Comparison of ENCODE assay signal across 8 cellular contexts in the genomic region with DNA sequence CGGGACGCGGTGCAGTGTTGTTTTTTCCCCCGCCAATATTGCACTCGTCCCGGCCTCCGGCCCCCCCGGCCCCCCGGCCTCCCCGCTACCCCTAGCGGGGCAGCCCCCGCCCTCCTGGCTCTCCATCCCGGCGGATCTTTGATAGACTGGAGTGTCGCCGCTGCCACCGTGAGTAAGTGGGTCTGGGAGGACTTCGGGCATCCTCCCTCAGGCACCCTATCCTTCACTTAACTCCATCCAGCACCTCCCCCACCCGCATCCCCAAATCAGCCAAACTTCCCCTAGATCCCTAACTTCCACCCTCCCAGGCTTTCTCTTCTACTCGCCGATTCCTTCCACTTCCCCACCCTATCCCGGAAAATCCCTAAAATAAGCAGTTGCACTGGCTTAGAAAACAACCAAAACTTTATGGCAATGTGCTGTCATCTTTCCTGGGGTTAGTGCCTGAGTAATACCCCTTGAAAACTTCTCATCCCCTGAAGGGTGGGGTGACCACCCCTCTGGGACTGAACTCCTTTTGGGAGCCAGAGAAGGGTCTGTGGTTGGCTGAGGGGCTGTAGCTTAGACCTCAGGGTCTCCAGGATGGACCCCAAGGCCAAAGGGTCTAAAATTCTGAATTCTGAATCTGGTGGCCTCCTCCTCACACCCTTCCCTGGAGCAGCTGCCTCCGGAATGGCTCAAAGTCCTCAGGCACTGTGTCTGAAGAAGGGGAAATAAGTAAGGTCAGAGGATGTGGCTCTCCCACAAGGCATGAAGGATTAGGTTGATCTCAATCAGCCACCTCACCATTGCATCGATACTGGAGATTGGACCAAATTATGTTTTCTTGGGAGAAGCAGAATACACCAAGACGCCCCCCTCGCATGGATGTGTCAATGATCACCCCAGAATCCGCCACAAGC. TPM values are rescaled to one million over a fixed set of nuclear protein-coding genes. Genes with fewer than 3 reads are reported as not detected.
DNase-seq lines count a peak whose midpoint lies in the region; ATAC-seq, FAIRE-seq and TF ChIP-seq lines count a peak whose summit lies in the region.

No MANE protein-coding gene starts in this region.

- peak in 1 of 2 donors; percentile 11 for DNase-seq in cardiac muscle cell (ENCODE audit: low read depth in 1 of 2, low spot score in 1 of 2)
- DNase-seq in Right ventricle myocardium inferior (ENCODE audit: missing footprints), result no peak
- DNase-seq in astrocyte (ENCODE audit: low read depth), result no peak
- DNase-seq in HepG2 (ENCODE audit: low spot score), result no peak
- no peak for DNase-seq in vagina (ENCODE audit: extremely low spot score in 2 of 2)
- no peak for DNase-seq in substantia nigra (lab: John Stamatoyannopoulos, UW)

- CTCF ChIA-PET in HepG2 (lab: Yijun Ruan, JAX; ENCODE audit: low intra/inter-chr PET ratio, low total read pairs), result no interaction called here

- no peak for TF ChIP-seq POLR2A in HepG2 (IDR thresholded peaks at IDR 0.05; ENCODE audit: insufficient read depth in 1 of 2, low read depth in 2 of 2, low read length in 2 of 2)
- TF ChIP-seq POLR2A in vagina (IDR thresholded peaks at IDR 0.05), result no peak

- peaks cover 15% of the 10 kb centered on the region for H4K20me1 ChIP-seq in astrocyte (ENCODE audit: insufficient read depth, low read length)
- H4K20me1 ChIP-seq in HepG2 (ENCODE audit: insufficient read depth, low read length), result no peaks in the 10 kb centered on the region

- TF ChIP-seq CTCF in cardiac muscle cell (IDR thresholded peaks at IDR 0.05; ENCODE audit: low read depth, low read length) (no peak), astrocyte (IDR thresholded peaks at IDR 0.05; ENCODE audit: insufficient read depth, low read depth, low read length) (no peak), HepG2 (CRISPR knock-in tag; IDR thresholded peaks at IDR 0.05) (no peak), vagina (IDR thresholded peaks at IDR 0.05) (no peak)

- no peak for FAIRE-seq in astrocyte (lab: Jason Lieb, UNC)
- FAIRE-seq in HepG2 (lab: Jason Lieb, UNC), result no peak

- no peaks in the 10 kb centered on the region for H3K27me3 Mint-ChIP-seq in astrocyte (ENCODE audit: low read depth, unreplicated experiment)

- H3K36me3 ChIP-seq in cardiac muscle cell (no peaks in the 10 kb centered on the region), astrocyte (ENCODE audit: insufficient read depth, low read length) (peaks cover 5% of the 10 kb centered on the region), HepG2 (replicated peaks in 1 of 2; ENCODE audit: control insufficient read depth in 1 of 2, insufficient read depth in 2 of 2, low read length in 2 of 2) (no peaks in the 10 kb centered on the region), vagina (peaks cover 0 to 4% of the 10 kb centered on the region in 2 donors)

- intact Hi-C loops in Right ventricle myocardium inferior (cut with DNase I) (no loop called here), HepG2 (cut with micrococcal nuclease; ENCODE audit: unreplicated experiment) (no loop called here), vagina (cut with DNase I) (no loop called here)

- H3K4me1 Mint-ChIP-seq in astrocyte (ENCODE audit: low read depth, unreplicated experiment), result peaks cover 20% of the 10 kb centered on the region

- peak overlapping the region; percentile 87 for H3K4me3 Mint-ChIP-seq in astrocyte (ENCODE audit: unreplicated experiment)

- peaks cover 11% of the 10 kb centered on the region for H3K4me1 ChIP-seq in cardiac muscle cell (ENCODE audit: low read depth)
- peaks cover 30% of the 10 kb centered on the region for H3K4me1 ChIP-seq in astrocyte (ENCODE audit: insufficient read depth, low read length)
- H3K4me1 ChIP-seq in HepG2 (ENCODE audit: insufficient read depth, low read length), result peaks cover 27% of the 10 kb centered on the region
- peaks cover 39% of the 10 kb centered on the region for H3K4me1 ChIP-seq in vagina

- H2AFZ ChIP-seq in astrocyte (ENCODE audit: low read depth, low read length), result no peak overlapping the region
- no peak overlapping the region for H2AFZ ChIP-seq in HepG2 (ENCODE audit: low read length)

- BruUV-seq in HepG2 (replicated peaks; lab: Mats Ljungman, UMichigan), result no TSS peak

- H3K79me2 ChIP-seq in astrocyte (ENCODE audit: insufficient read depth, low read length) (peaks cover 18% of the 10 kb centered on the region), HepG2 (ENCODE audit: insufficient read depth, low read length) (no peaks in the 10 kb centered on the region)

- H3K4me2 ChIP-seq in astrocyte (ENCODE audit: low read length) (peak overlapping the region; percentile 94), HepG2 (ENCODE audit: low read depth, low read length) (peak overlapping the region; percentile 98)

- peak overlapping the region; percentile 44 for H3K4me3 ChIP-seq in cardiac muscle cell
- H3K4me3 ChIP-seq in astrocyte (ENCODE audit: insufficient read depth, low read depth, low read length), result peak overlapping the region; percentile 68
- peak overlapping the region in 2 of 3 experiments; percentile 51 to 72; a peak in 3 of 6 replicates for H3K4me3 ChIP-seq in HepG2 (replicated peaks in 1 of 3; ENCODE audit: insufficient read depth in 1 of 3, low read depth in 2 of 3, low read length in 3 of 3)
- H3K4me3 ChIP-seq in vagina, result peak overlapping the region; percentile 52 to 58

- peaks cover 2% of the 10 kb centered on the region for H3K9me3 Mint-ChIP-seq in astrocyte (ENCODE audit: unreplicated experiment)

- H3K9ac ChIP-seq in astrocyte (ENCODE audit: low read length), result peak overlapping the region; percentile 85
- no peak overlapping the region for H3K9ac ChIP-seq in HepG2 (ENCODE audit: insufficient read depth, low read depth, low read length)

- peaks cover 20% of the 10 kb centered on the region for H3K36me3 Mint-ChIP-seq in astrocyte (ENCODE audit: low read depth, unreplicated experiment)

- WGBS in HepG2 (ENCODE audit: low lambda C conversion rate), result 69% methylated on average over 9 of the region's 27 CpGs

- H3K9me3 ChIP-seq in cardiac muscle cell (ENCODE audit: low read depth), result no peaks in the 10 kb centered on the region
- no peaks in the 10 kb centered on the region for H3K9me3 ChIP-seq in astrocyte (ENCODE audit: insufficient read depth, low read depth, low read length)
- H3K9me3 ChIP-seq in HepG2 (ENCODE audit: low read length), result no peaks in the 10 kb centered on the region
- H3K9me3 ChIP-seq in vagina, result no peaks in the 10 kb centered on the region

- ATAC-seq in Right ventricle myocardium inferior, result no peak
- ATAC-seq in HepG2, result no peak
- ATAC-seq in HG02970 (IDR thresholded peaks at IDR 0.05; ENCODE audit: low FRiP score, unreplicated experiment), result no peak
- ATAC-seq in GM19452 (IDR thresholded peaks at IDR 0.05; ENCODE audit: unreplicated experiment), result no peak

- in situ Hi-C loops in HepG2 (cut with HindIII; ENCODE audit: extremely low pct_ligation_motif_present, low pct_unique_long_range_greater_than_20kb), result no loop called here

- H3K27me3 ChIP-seq in cardiac muscle cell (no peaks in the 10 kb centered on the region), astrocyte (ENCODE audit: insufficient read depth, low read length) (no peaks in the 10 kb centered on the region), HepG2 (ENCODE audit: control insufficient read depth in 1 of 2, insufficient read depth in 2 of 2, low read length in 2 of 2) (peaks cover 0 to 45% of the 10 kb centered on the region in 2 experiments; a peak in 4 of 5 replicates), vagina (no peaks in the 10 kb centered on the region)

- H3K27ac Mint-ChIP-seq in astrocyte (ENCODE audit: unreplicated experiment), result peak overlapping the region; percentile 75

- H3K27ac ChIP-seq in cardiac muscle cell (peak overlapping the region; percentile 53), astrocyte (ENCODE audit: low read depth, low read length) (peak overlapping the region; percentile 80), HepG2 (ENCODE audit: extremely low read length, insufficient read depth, low read length) (no peak overlapping the region), vagina (peak overlapping the region; percentile 85), substantia nigra (ENCODE audit: low read depth, low read length, poor library complexity, severe bottlenecking) (no peak overlapping the region)

- TF ChIP-seq EP300 in HepG2 (IDR thresholded peaks at IDR 0.05; ENCODE audit: low read depth in 2 of 2, low read length in 2 of 2) (no peak), HepG2 (CRISPR knock-in tag; IDR thresholded peaks at IDR 0.05; ENCODE audit: borderline replicate concordance) (no peak)

- POLR2A ChIA-PET in HepG2 (lab: Yijun Ruan, JAX), result no interaction called here

- no peak for TF ChIP-seq RAD21 in HepG2 (CRISPR knock-in tag; IDR thresholded peaks at IDR 0.05)

RNA-seq across cellular contexts. Expression of a gene that starts 12.2 kb away (rescaled TPM):
- 10.8 and 14.2 TPM in 2 replicates for total RNA-seq in cardiac muscle cell
- polyA plus RNA-seq in cardiac muscle cell, result 9.4 and 15.1 TPM in 2 replicates
- total RNA-seq in Right ventricle myocardium inferior, result 5.7 TPM
- total RNA-seq in astrocyte, result 153 and 162 TPM in 2 replicates
- 0.39 and 0.86 TPM in 2 replicates for total RNA-seq in HepG2 (2016; rRNA removed; fragmentation: Illumina TruSeq; extraction: Trizol)
- total RNA-seq in HepG2 (2016; cell fraction: cytosol; rRNA removed; fragmentation: Illumina TruSeq; extraction: Trizol; ENCODE audit: low read depth), result 0.30 TPM in 1 of 2 replicates, not detected in the other
- 0.77 and 0.95 TPM in 2 replicates for total RNA-seq in HepG2 (2016; cell fraction: insoluble cytoplasmic fraction; rRNA removed; fragmentation: Illumina TruSeq; extraction: Trizol)
- total RNA-seq in HepG2 (2016; cell fraction: membrane; rRNA removed; fragmentation: Illumina TruSeq; extraction: Trizol), result 0.22 and 0.45 TPM in 2 replicates
- 0.94 and 1.8 TPM in 2 replicates for total RNA-seq in HepG2 (2016; cell fraction: nucleus; rRNA removed; fragmentation: Illumina TruSeq; extraction: Trizol)
- 3.6 and 4.4 TPM in 2 replicates for polyA plus RNA-seq in HepG2 (2011; rRNA removed)
- polyA plus RNA-seq in HepG2 (2011; cell fraction: cytosol; rRNA removed), result 1.5 and 1.8 TPM in 2 replicates
- polyA plus RNA-seq in HepG2 (2011; cell fraction: nucleus; rRNA removed), result 19.9 and 26.8 TPM in 2 replicates
- 2.1 and 2.4 TPM in 2 replicates for polyA plus RNA-seq in HepG2 (2012)
- 0.14 and 0.26 TPM in 2 replicates for polyA plus RNA-seq in HepG2 (2016; cell fraction: cytosol; fragmentation: Illumina TruSeq; extraction: Trizol; ENCODE audit: low read depth)
- 0.29 and 0.60 TPM in 2 replicates for polyA plus RNA-seq in HepG2 (2016; cell fraction: insoluble cytoplasmic fraction; fragmentation: Illumina TruSeq; extraction: Trizol; ENCODE audit: low read depth)
- polyA plus RNA-seq in HepG2 (2016; cell fraction: membrane; fragmentation: Illumina TruSeq; extraction: Trizol; ENCODE audit: low read depth), result 0.10 and 0.31 TPM in 2 replicates
- polyA plus RNA-seq in HepG2 (2016; cell fraction: nucleus; fragmentation: Illumina TruSeq; extraction: Trizol; ENCODE audit: insufficient read depth, low read depth), result 3.1 and 4.9 TPM in 2 replicates
- polyA minus RNA-seq in HepG2 (2011; rRNA and poly(A)+ RNA removed; ENCODE audit: low replicate concordance), result 2.9 and 6.9 TPM in 2 replicates
- polyA minus RNA-seq in HepG2 (2011; cell fraction: cytosol; rRNA and poly(A)+ RNA removed), result 1.4 and 1.5 TPM in 2 replicates
- polyA minus RNA-seq in HepG2 (2011; cell fraction: nucleus; rRNA and poly(A)+ RNA removed), result 2.7 and 3.4 TPM in 2 replicates
- 27.3 TPM for total RNA-seq in vagina

RNA-seq across cellular contexts. Expression of a gene that starts 13.0 kb away (rescaled TPM):
- 24.7 and 45.0 TPM in 2 replicates for total RNA-seq in cardiac muscle cell
- 31.9 and 50.2 TPM in 2 replicates for polyA plus RNA-seq in cardiac muscle cell
- total RNA-seq in Right ventricle myocardium inferior, result 16.5 TPM
- total RNA-seq in astrocyte, result 39.8 and 41.8 TPM in 2 replicates
- 64.5 and 71.5 TPM in 2 replicates for total RNA-seq in HepG2 (2016; rRNA removed; fragmentation: Illumina TruSeq; extraction: Trizol)
- 20.6 and 22.4 TPM in 2 replicates for total RNA-seq in HepG2 (2016; cell fraction: cytosol; rRNA removed; fragmentation: Illumina TruSeq; extraction: Trizol; ENCODE audit: low read depth)
- total RNA-seq in HepG2 (2016; cell fraction: insoluble cytoplasmic fraction; rRNA removed; fragmentation: Illumina TruSeq; extraction: Trizol), result 65.0 and 76.3 TPM in 2 replicates
- total RNA-seq in HepG2 (2016; cell fraction: membrane; rRNA removed; fragmentation: Illumina TruSeq; extraction: Trizol), result 23.2 and 26.5 TPM in 2 replicates
- 35.2 and 36.8 TPM in 2 replicates for total RNA-seq in HepG2 (2016; cell fraction: nucleus; rRNA removed; fragmentation: Illumina TruSeq; extraction: Trizol)
- polyA plus RNA-seq in HepG2 (2011; rRNA removed), result 72.6 and 85.1 TPM in 2 replicates
- 61.1 and 90.3 TPM in 2 replicates for polyA plus RNA-seq in HepG2 (2011; cell fraction: cytosol; rRNA removed)
- polyA plus RNA-seq in HepG2 (2011; cell fraction: nucleus; rRNA removed), result 55.1 and 59.0 TPM in 2 replicates
- polyA plus RNA-seq in HepG2 (2012), result 37.3 and 38.1 TPM in 2 replicates
- 25.0 and 25.6 TPM in 2 replicates for polyA plus RNA-seq in HepG2 (2016; cell fraction: cytosol; fragmentation: Illumina TruSeq; extraction: Trizol; ENCODE audit: low read depth)
- 73.9 and 74.4 TPM in 2 replicates for polyA plus RNA-seq in HepG2 (2016; cell fraction: insoluble cytoplasmic fraction; fragmentation: Illumina TruSeq; extraction: Trizol; ENCODE audit: low read depth)
- 19.9 and 21.6 TPM in 2 replicates for polyA plus RNA-seq in HepG2 (2016; cell fraction: membrane; fragmentation: Illumina TruSeq; extraction: Trizol; ENCODE audit: low read depth)
- 49.3 and 57.4 TPM in 2 replicates for polyA plus RNA-seq in HepG2 (2016; cell fraction: nucleus; fragmentation: Illumina TruSeq; extraction: Trizol; ENCODE audit: insufficient read depth, low read depth)
- polyA minus RNA-seq in HepG2 (2011; rRNA and poly(A)+ RNA removed; ENCODE audit: low replicate concordance), result 129 and 176 TPM in 2 replicates
- polyA minus RNA-seq in HepG2 (2011; cell fraction: cytosol; rRNA and poly(A)+ RNA removed), result 27.0 and 36.4 TPM in 2 replicates
- 23.9 and 27.6 TPM in 2 replicates for polyA minus RNA-seq in HepG2 (2011; cell fraction: nucleus; rRNA and poly(A)+ RNA removed)
- total RNA-seq in vagina, result 29.5 TPM

RNA-seq across cellular contexts. Expression of a gene that starts 21.8 kb away (rescaled TPM):
- total RNA-seq in cardiac muscle cell (3.6 and 5.4 TPM in 2 replicates), Right ventricle myocardium inferior (0.16 TPM), astrocyte (13.2 and 13.6 TPM in 2 replicates), HepG2 (2016; rRNA removed; fragmentation: Illumina TruSeq; extraction: Trizol) (0.04 and 0.08 TPM in 2 replicates), vagina (2.7 TPM)
- polyA plus RNA-seq in cardiac muscle cell (2.9 and 3.2 TPM in 2 replicates), HepG2 (2011; rRNA removed) (0.09 and 0.12 TPM in 2 replicates)
- total RNA-seq in HepG2 (2016; cell fraction: cytosol; rRNA removed; fragmentation: Illumina TruSeq; extraction: Trizol; ENCODE audit: low read depth), result not detected in 2 replicates
- 0.04 TPM in 1 of 2 replicates, not detected in the other for total RNA-seq in HepG2 (2016; cell fraction: insoluble cytoplasmic fraction; rRNA removed; fragmentation: Illumina TruSeq; extraction: Trizol)
- not detected in 2 replicates for total RNA-seq in HepG2 (2016; cell fraction: membrane; rRNA removed; fragmentation: Illumina TruSeq; extraction: Trizol)
- total RNA-seq in HepG2 (2016; cell fraction: nucleus; rRNA removed; fragmentation: Illumina TruSeq; extraction: Trizol), result not detected in 2 replicates
- 0.04 and 0.11 TPM in 2 replicates for polyA plus RNA-seq in HepG2 (2011; cell fraction: cytosol; rRNA removed)
- polyA plus RNA-seq in HepG2 (2011; cell fraction: nucleus; rRNA removed), result 0.43 and 0.47 TPM in 2 replicates
- 0.15 and 0.25 TPM in 2 replicates for polyA plus RNA-seq in HepG2 (2012)
- 0.02 and 0.05 TPM in 2 replicates for polyA plus RNA-seq in HepG2 (2016; cell fraction: cytosol; fragmentation: Illumina TruSeq; extraction: Trizol; ENCODE audit: low read depth)
- not detected in 2 replicates for polyA plus RNA-seq in HepG2 (2016; cell fraction: insoluble cytoplasmic fraction; fragmentation: Illumina TruSeq; extraction: Trizol; ENCODE audit: low read depth)
- 0.05 and 0.08 TPM in 2 replicates for polyA plus RNA-seq in HepG2 (2016; cell fraction: membrane; fragmentation: Illumina TruSeq; extraction: Trizol; ENCODE audit: low read depth)
- polyA plus RNA-seq in HepG2 (2016; cell fraction: nucleus; fragmentation: Illumina TruSeq; extraction: Trizol; ENCODE audit: insufficient read depth, low read depth), result 0.21 TPM in 1 of 2 replicates, not detected in the other
- 0.12 and 0.19 TPM in 2 replicates for polyA minus RNA-seq in HepG2 (2011; rRNA and poly(A)+ RNA removed; ENCODE audit: low replicate concordance)
- polyA minus RNA-seq in HepG2 (2011; cell fraction: cytosol; rRNA and poly(A)+ RNA removed), result not detected in 2 replicates
- not detected in 2 replicates for polyA minus RNA-seq in HepG2 (2011; cell fraction: nucleus; rRNA and poly(A)+ RNA removed)

RNA-seq across cellular contexts. Expression of a gene that starts 22.3 kb away (rescaled TPM):
- total RNA-seq in cardiac muscle cell (122 and 124 TPM in 2 replicates), Right ventricle myocardium inferior (118 TPM), astrocyte (161 TPM in 2 replicates), HepG2 (2016; rRNA removed; fragmentation: Illumina TruSeq; extraction: Trizol) (48.5 and 79.4 TPM in 2 replicates), vagina (117 TPM)
- polyA plus RNA-seq in cardiac muscle cell (357 and 428 TPM in 2 replicates), HepG2 (2011; rRNA removed) (77.3 and 89.3 TPM in 2 replicates)
- 40.0 and 49.4 TPM in 2 replicates for total RNA-seq in HepG2 (2016; cell fraction: cytosol; rRNA removed; fragmentation: Illumina TruSeq; extraction: Trizol; ENCODE audit: low read depth)
- 40.7 and 78.5 TPM in 2 replicates for total RNA-seq in HepG2 (2016; cell fraction: insoluble cytoplasmic fraction; rRNA removed; fragmentation: Illumina TruSeq; extraction: Trizol)
- 33.6 and 41.0 TPM in 2 replicates for total RNA-seq in HepG2 (2016; cell fraction: membrane; rRNA removed; fragmentation: Illumina TruSeq; extraction: Trizol)
- total RNA-seq in HepG2 (2016; cell fraction: nucleus; rRNA removed; fragmentation: Illumina TruSeq; extraction: Trizol), result 50.0 and 52.6 TPM in 2 replicates
- 125 and 155 TPM in 2 replicates for polyA plus RNA-seq in HepG2 (2011; cell fraction: cytosol; rRNA removed)
- polyA plus RNA-seq in HepG2 (2011; cell fraction: nucleus; rRNA removed), result 119 and 133 TPM in 2 replicates
- 73.3 and 73.7 TPM in 2 replicates for polyA plus RNA-seq in HepG2 (2012)
- polyA plus RNA-seq in HepG2 (2016; cell fraction: cytosol; fragmentation: Illumina TruSeq; extraction: Trizol; ENCODE audit: low read depth), result 64.6 and 72.6 TPM in 2 replicates
- polyA plus RNA-seq in HepG2 (2016; cell fraction: insoluble cytoplasmic fraction; fragmentation: Illumina TruSeq; extraction: Trizol; ENCODE audit: low read depth), result 47.5 and 61.4 TPM in 2 replicates
- 49.4 and 56.2 TPM in 2 replicates for polyA plus RNA-seq in HepG2 (2016; cell fraction: membrane; fragmentation: Illumina TruSeq; extraction: Trizol; ENCODE audit: low read depth)
- 120 and 121 TPM in 2 replicates for polyA plus RNA-seq in HepG2 (2016; cell fraction: nucleus; fragmentation: Illumina TruSeq; extraction: Trizol; ENCODE audit: insufficient read depth, low read depth)
- polyA minus RNA-seq in HepG2 (2011; rRNA and poly(A)+ RNA removed; ENCODE audit: low replicate concordance), result 182 and 884 TPM in 2 replicates
- 27.3 and 38.2 TPM in 2 replicates for polyA minus RNA-seq in HepG2 (2011; cell fraction: cytosol; rRNA and poly(A)+ RNA removed)
- 22.9 and 23.5 TPM in 2 replicates for polyA minus RNA-seq in HepG2 (2011; cell fraction: nucleus; rRNA and poly(A)+ RNA removed)

RNA-seq across cellular contexts. Expression of a gene that starts 55.1 kb away (rescaled TPM):
- total RNA-seq in cardiac muscle cell (102 and 114 TPM in 2 replicates), Right ventricle myocardium inferior (55.7 TPM), astrocyte (31.0 and 36.2 TPM in 2 replicates), HepG2 (2016; rRNA removed; fragmentation: Illumina TruSeq; extraction: Trizol) (14.8 and 23.2 TPM in 2 replicates), vagina (114 TPM)
- polyA plus RNA-seq in cardiac muscle cell (105 and 110 TPM in 2 replicates), HepG2 (2011; rRNA removed) (53.4 and 61.7 TPM in 2 replicates)
- 29.5 and 29.8 TPM in 2 replicates for total RNA-seq in HepG2 (2016; cell fraction: cytosol; rRNA removed; fragmentation: Illumina TruSeq; extraction: Trizol; ENCODE audit: low read depth)
- total RNA-seq in HepG2 (2016; cell fraction: insoluble cytoplasmic fraction; rRNA removed; fragmentation: Illumina TruSeq; extraction: Trizol), result 21.9 and 28.1 TPM in 2 replicates
- total RNA-seq in HepG2 (2016; cell fraction: membrane; rRNA removed; fragmentation: Illumina TruSeq; extraction: Trizol), result 14.3 and 20.6 TPM in 2 replicates
- total RNA-seq in HepG2 (2016; cell fraction: nucleus; rRNA removed; fragmentation: Illumina TruSeq; extraction: Trizol), result 18.3 and 22.2 TPM in 2 replicates
- polyA plus RNA-seq in HepG2 (2011; cell fraction: cytosol; rRNA removed), result 70.1 and 134 TPM in 2 replicates
- 64.8 and 67.2 TPM in 2 replicates for polyA plus RNA-seq in HepG2 (2011; cell fraction: nucleus; rRNA removed)
- 39.2 and 68.2 TPM in 2 replicates for polyA plus RNA-seq in HepG2 (2012)
- 29.6 and 50.5 TPM in 2 replicates for polyA plus RNA-seq in HepG2 (2016; cell fraction: cytosol; fragmentation: Illumina TruSeq; extraction: Trizol; ENCODE audit: low read depth)
- polyA plus RNA-seq in HepG2 (2016; cell fraction: insoluble cytoplasmic fraction; fragmentation: Illumina TruSeq; extraction: Trizol; ENCODE audit: low read depth), result 22.4 and 23.3 TPM in 2 replicates
- 19.9 and 24.8 TPM in 2 replicates for polyA plus RNA-seq in HepG2 (2016; cell fraction: membrane; fragmentation: Illumina TruSeq; extraction: Trizol; ENCODE audit: low read depth)
- 44.3 and 46.0 TPM in 2 replicates for polyA plus RNA-seq in HepG2 (2016; cell fraction: nucleus; fragmentation: Illumina TruSeq; extraction: Trizol; ENCODE audit: insufficient read depth, low read depth)
- polyA minus RNA-seq in HepG2 (2011; rRNA and poly(A)+ RNA removed; ENCODE audit: low replicate concordance), result 23.2 and 26.3 TPM in 2 replicates
- polyA minus RNA-seq in HepG2 (2011; cell fraction: cytosol; rRNA and poly(A)+ RNA removed), result 9.3 and 10.7 TPM in 2 replicates
- 3.2 and 5.7 TPM in 2 replicates for polyA minus RNA-seq in HepG2 (2011; cell fraction: nucleus; rRNA and poly(A)+ RNA removed)

Comparison
In these comparisons a context has a peak if more than half of its experiments do, and no peak if none do; other contexts are left out.
1. H3K27ac ChIP-seq: peak in cardiac muscle cell (single experiment), astrocyte (single experiment) and vagina (single experiment); none in HepG2 (single experiment) and substantia nigra (single experiment).
2. Peak in every context shown above with its lines, with median percentiles within 50 percentile points of each other: H3K4me3 ChIP-seq.